23 cellular contexts compared by ENCODE assay signal in genomic region chr14:27727371-27727770, GRCh38.
"Had no signal": no experiment of that assay in that cellular context is flagged by ENCODE, and none has a peak within 500 bp of the region (broad histone marks: within the 10 kb centered on the region; RNA-seq: fewer than 3 reads in every experiment).

No MANE protein-coding gene starts in this region.

- DNase-seq: activated B cell treated with CpG ODN at 0.5 μM for 24 hours; activated CD4-positive, alpha-beta memory T cell treated with anti-CD3 and anti-CD28 coated beads, Interleukin-2, amount 10 ng/mL, durations not matched to agents 7 days and 5 days; activated CD4-positive, alpha-beta T cell treated with anti-CD3 and anti-CD28 coated beads for 48 hours; activated effector memory CD4-positive, alpha-beta T cell treated with Interleukin-2 at 50 U/mL for 16 hours; activated naive CD4-positive, alpha-beta T cell treated with anti-CD3 and anti-CD28 coated beads, Interleukin-2, amount 10 ng/mL, durations not matched to agents 7 days and 5 days; activated T-cell treated with anti-CD3 and anti-CD28 coated beads, Interleukin-2, amount 50 U/mL, for 72 hours; amygdala; colonic mucosa; esophagus squamous epithelium; gastrocnemius medialis; hippocampal formation; kidney glomerular epithelial cell; left ventricle myocardium superior; mammary epithelial cell; midbrain; pancreas; psoas muscle; stimulated activated CD4-positive, alpha-beta T cell treated with anti-CD3 and anti-CD28 coated beads, Interleukin-4, amount 100 ng/mL, for 24 hours; stimulated activated naive CD4-positive, alpha-beta T cell treated with Interleukin-2 at 50 U/mL for 16 hours had no signal

- H3K4me3 ChIP-seq: colonic mucosa, esophagus squamous epithelium, gastrocnemius medialis, pancreas, psoas muscle, right atrium auricular region, thoracic aorta, vagina had no signal

- H3K4me1 ChIP-seq: colonic mucosa, esophagus squamous epithelium, gastrocnemius medialis, pancreas, psoas muscle, right atrium auricular region, vagina had no signal

- H3K36me3 ChIP-seq: colonic mucosa, esophagus squamous epithelium, gastrocnemius medialis, pancreas, right atrium auricular region, thoracic aorta, vagina had no signal

- ATAC-seq: activated T-cell treated with anti-CD3 and anti-CD28 coated beads, Interleukin-2, amount 50 U/mL, for 72 hours; gastrocnemius medialis; left ventricle myocardium superior; natural killer cell treated with Interleukin-12 subunit alpha and Interleukin-12 subunit beta and Interleukin-15 and Interleukin-18, amount 100 ng/mL, for 72 hours; pancreas; psoas muscle had no signal

- H3K9me3 ChIP-seq: colonic mucosa, esophagus squamous epithelium, gastrocnemius medialis, pancreas, psoas muscle, right atrium auricular region, thoracic aorta, vagina had no signal
